ENCODE assay signal across 29 cellular contexts in the genomic region with DNA sequence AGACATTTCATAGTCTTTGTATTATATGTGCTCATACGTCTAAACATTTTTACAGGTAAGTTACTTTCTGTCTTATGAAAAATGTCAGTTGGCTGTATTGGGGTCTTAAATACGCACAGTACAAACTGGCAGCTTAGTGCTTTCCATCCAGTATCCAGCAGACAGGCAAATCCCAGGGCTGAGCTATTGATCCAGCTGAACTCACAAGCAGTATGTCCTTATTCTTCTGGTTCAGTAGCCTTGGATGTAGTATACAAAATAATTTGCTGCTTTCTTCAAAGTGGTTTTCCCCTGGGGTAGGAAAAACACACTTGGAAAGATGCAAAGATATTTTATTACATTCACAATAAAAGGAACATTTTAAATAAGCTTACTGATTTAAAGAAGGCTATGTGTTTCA.
"Had no signal": no experiment of that assay in that cellular context is flagged by ENCODE, and none has a peak within 500 bp of the region (broad histone marks: within the 10 kb centered on the region; RNA-seq: fewer than 3 reads in every experiment).

No MANE protein-coding gene starts in this region.

- H3K4me3 ChIP-seq: esophagus muscularis mucosa, gastrocnemius medialis, heart left ventricle had no signal

- H3K27ac Mint-ChIP-seq: activated CD8-positive, alpha-beta T cell treated with anti-CD3 and anti-CD28 coated beads for 36 hours; activated naive CD8-positive, alpha-beta T cell; activated T-helper 17 cell treated with anti-CD3 and anti-CD28 coated beads, Interleukin-2, amount 50 U/mL, for 72 hours; effector memory CD8-positive, alpha-beta T cell; WTC11 had no signal

- H3K9me3 ChIP-seq: esophagus muscularis mucosa, gastrocnemius medialis, heart left ventricle had no signal

- H3K27ac ChIP-seq: brain microvascular endothelial cell, esophagus muscularis mucosa, foreskin keratinocyte, gastrocnemius medialis, heart left ventricle had no signal

- H3K27me3 Mint-ChIP-seq: activated CD8-positive, alpha-beta T cell treated with anti-CD3 and anti-CD28 coated beads for 36 hours; activated naive CD8-positive, alpha-beta T cell; activated T-helper 17 cell treated with anti-CD3 and anti-CD28 coated beads, Interleukin-2, amount 50 U/mL, for 72 hours; effector memory CD8-positive, alpha-beta T cell had no signal

- H3K4me3 Mint-ChIP-seq: activated CD8-positive, alpha-beta T cell treated with anti-CD3 and anti-CD28 coated beads for 36 hours; activated naive CD8-positive, alpha-beta T cell; activated T-cell treated with anti-CD3 and anti-CD28 coated beads, Interleukin-2, amount 50 U/mL, for 4 hours; activated T-helper 17 cell treated with anti-CD3 and anti-CD28 coated beads, Interleukin-2, amount 50 U/mL, for 72 hours; effector memory CD8-positive, alpha-beta T cell; WTC11 had no signal

- H3K36me3 ChIP-seq: brain microvascular endothelial cell, esophagus muscularis mucosa, gastrocnemius medialis, heart left ventricle had no signal

- DNase-seq: activated CD4-positive, alpha-beta T cell treated with anti-CD3 and anti-CD28 coated beads for 1 hour; activated CD4-positive, alpha-beta T cell treated with anti-CD3 and anti-CD28 coated beads for 4 hours; activated CD4-positive, alpha-beta T cell treated with anti-CD3 and anti-CD28 coated beads, Interleukin-2, amount 50 U/mL, for 1 hour; activated CD4-positive, alpha-beta T cell treated with anti-CD3 and anti-CD28 coated beads, Interleukin-2, amount 50 U/mL, for 48 hours; activated CD8-positive, alpha-beta memory T cell treated with anti-CD3 and anti-CD28 coated beads for 24 hours; activated CD8-positive, alpha-beta T cell treated with anti-CD3 and anti-CD28 coated beads for 36 hours; activated effector memory CD4-positive, alpha-beta T cell treated with Interleukin-2 at 50 U/mL for 16 hours; activated gamma-delta T cell treated with Interleukin-2 at 50 U/mL for 16 hours; activated naive CD4-positive, alpha-beta T cell treated with anti-CD3 and anti-CD28 coated beads, Interleukin-2, amount 50 U/mL, for 16 hours; activated naive CD4-positive, alpha-beta T cell treated with Interleukin-2 at 50 U/mL for 16 hours; activated T-cell treated with anti-CD3 and anti-CD28 coated beads, Interleukin-2, amount 50 U/mL, for 4 hours; amniotic stem cell; anterior cingulate cortex; brain microvascular endothelial cell; caudate nucleus; cortex of kidney; dermis blood vessel endothelial cell; effector CD4-positive, alpha-beta T cell; effector memory CD8-positive, alpha-beta T cell; erythroblast; gastrocnemius medialis; glutamatergic neuron; heart left ventricle; T-helper 2 cell had no signal

- H3K27me3 ChIP-seq: brain microvascular endothelial cell, esophagus muscularis mucosa, gastrocnemius medialis, heart left ventricle had no signal

- H3K4me1 Mint-ChIP-seq: activated T-helper 17 cell treated with anti-CD3 and anti-CD28 coated beads, Interleukin-2, amount 50 U/mL, for 72 hours had no signal

- H3K9me3 Mint-ChIP-seq: activated CD8-positive, alpha-beta T cell treated with anti-CD3 and anti-CD28 coated beads for 36 hours; WTC11 had no signal

- H3K36me3 Mint-ChIP-seq: activated naive CD8-positive, alpha-beta T cell; WTC11 had no signal
